ENCODE assay signal across 25 cellular contexts in genomic region chr12:45209784-45210183, GRCh38.
"Had no signal": no experiment of that assay in that cellular context is flagged by ENCODE, and none has a peak within 500 bp of the region (broad histone marks: within the 10 kb centered on the region; RNA-seq: fewer than 3 reads in every experiment).

No MANE protein-coding gene starts in this region.

- H3K9me3 Mint-ChIP-seq: activated naive CD4-positive, alpha-beta T cell treated with anti-CD3 and anti-CD28 coated beads for 36 hours; activated T-cell treated with anti-CD3 and anti-CD28 coated beads, Interleukin-2, amount 50 U/mL, for 24 hours; central memory CD8-positive, alpha-beta T cell; T-cell had no signal

- DNase-seq: activated CD4-positive, alpha-beta T cell treated with anti-CD3 and anti-CD28 coated beads for 4 hours; activated CD4-positive, alpha-beta T cell treated with anti-CD3 and anti-CD28 coated beads, Interleukin-2, amount 50 U/mL, for 4 hours; activated CD4-positive, CD25-positive, alpha-beta regulatory T cell; activated CD8-positive, alpha-beta memory T cell treated with anti-CD3 and anti-CD28 coated beads, Interleukin-2, amount 50 U/mL, for 48 hours; activated CD8-positive, alpha-beta T cell treated with anti-CD3 and anti-CD28 coated beads, Interleukin-2, amount 10 ng/mL, durations not matched to agents 7 days and 5 days; activated gamma-delta T cell; activated naive CD4-positive, alpha-beta T cell treated with anti-CD3 and anti-CD28 coated beads for 36 hours; activated T-cell treated with anti-CD3 and anti-CD28 coated beads, Interleukin-2, amount 50 U/mL, for 24 hours; amygdala; Kasumi-1; KBM-7; NCI-H1105 treated with DMSO at 0.1 percent for 48 hours; NCI-H146; NCI-H2029; NCI-H2107; NCI-H2171 treated with DMSO at 0.1 percent for 48 hours; NCI-H510A; NCI-H526 treated with DMSO at 0.1 percent for 48 hours; NCI-H82; RPMI8226; T-cell had no signal

- H3K4me3 Mint-ChIP-seq: activated CD8-positive, alpha-beta T cell treated with anti-CD3 and anti-CD28 coated beads, Interleukin-2, amount 10 ng/mL, durations not matched to agents 7 days and 5 days; activated naive CD4-positive, alpha-beta T cell treated with anti-CD3 and anti-CD28 coated beads for 36 hours; activated naive CD8-positive, alpha-beta T cell; activated T-cell treated with anti-CD3 and anti-CD28 coated beads, Interleukin-2, amount 50 U/mL, for 24 hours; central memory CD8-positive, alpha-beta T cell; T-cell had no signal

- H3K27ac Mint-ChIP-seq: activated CD8-positive, alpha-beta T cell treated with anti-CD3 and anti-CD28 coated beads, Interleukin-2, amount 10 ng/mL, durations not matched to agents 7 days and 5 days; activated naive CD4-positive, alpha-beta T cell treated with anti-CD3 and anti-CD28 coated beads for 36 hours; activated naive CD8-positive, alpha-beta T cell; activated T-cell treated with anti-CD3 and anti-CD28 coated beads, Interleukin-2, amount 50 U/mL, for 24 hours; brain; T-cell had no signal

- H3K27me3 Mint-ChIP-seq: activated naive CD8-positive, alpha-beta T cell; activated T-cell treated with anti-CD3 and anti-CD28 coated beads, Interleukin-2, amount 50 U/mL, for 24 hours; central memory CD8-positive, alpha-beta T cell; T-cell had no signal

- ATAC-seq: activated CD8-positive, alpha-beta T cell treated with anti-CD3 and anti-CD28 coated beads, Interleukin-2, amount 10 ng/mL, durations not matched to agents 7 days and 5 days; Right ventricle myocardium inferior; T-cell had no signal

- H3K36me3 Mint-ChIP-seq: brain had no signal
